Comparison of ENCODE assay signal across 27 cellular contexts in the genomic region with DNA sequence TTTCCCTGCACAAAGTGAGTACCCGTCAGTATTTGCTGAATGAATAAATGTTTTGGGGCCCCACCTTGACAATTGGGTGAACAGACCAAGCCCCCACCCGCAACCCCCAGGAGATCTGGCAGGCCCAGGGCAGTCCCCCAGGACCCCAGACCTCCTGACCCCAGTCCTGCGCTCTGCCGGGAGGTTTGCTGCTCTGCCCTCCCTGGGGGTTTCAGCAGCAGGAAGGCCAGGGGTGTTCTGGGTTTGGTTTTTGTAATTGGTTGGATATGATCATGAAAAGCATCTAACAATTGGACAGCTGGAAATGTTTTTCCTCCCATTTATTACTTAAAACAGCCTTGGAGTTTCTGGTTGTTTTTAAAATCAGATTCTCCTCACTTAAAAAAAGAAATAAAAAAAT.
"Had no signal": no experiment of that assay in that cellular context is flagged by ENCODE, and none has a peak within 500 bp of the region (broad histone marks: within the 10 kb centered on the region; RNA-seq: fewer than 3 reads in every experiment).

No MANE protein-coding gene starts in this region.

- H3K4me1 ChIP-seq: SJCRH30 had no signal

- H3K27me3 ChIP-seq: SJCRH30 had no signal

- H3K4me3 ChIP-seq: SJCRH30 had no signal

- DNase-seq: activated CD4-positive, alpha-beta T cell treated with anti-CD3 and anti-CD28 coated beads, Interleukin-2, amount 10 ng/mL, durations not matched to agents 24 days and 14 days; activated CD4-positive, alpha-beta T cell treated with anti-CD3 and anti-CD28 coated beads, Interleukin-2, amount 50 U/mL, for 4 hours; activated CD8-positive, alpha-beta T cell treated with anti-CD3 and anti-CD28 coated beads for 36 hours; activated effector memory CD4-positive, alpha-beta T cell treated with anti-CD3 and anti-CD28 coated beads, Interleukin-2, amount 50 U/mL, for 16 hours; activated naive CD4-positive, alpha-beta T cell treated with Interleukin-2 at 50 U/mL for 16 hours; activated naive CD8-positive, alpha-beta T cell treated with anti-CD3 and anti-CD28 coated beads, Interleukin-2, amount 10 ng/mL, durations not matched to agents 7 days and 5 days; activated T-cell treated with anti-CD3 and anti-CD28 coated beads, Interleukin-2, amount 50 U/mL, for 1 hour; activated T-cell treated with anti-CD3 and anti-CD28 coated beads, Interleukin-2, amount 50 U/mL, for 72 hours; amygdala; caudate nucleus; cerebellar nuclear complex; Karpas-422; NCI-H1105; NCI-H1417 treated with DMSO at 0.1 percent for 48 hours; NCI-H187 treated with DMSO at 0.1 percent for 48 hours; NCI-H2081; NCI-H226; NCI-H446 treated with DMSO at 0.1 percent for 48 hours; NCI-H524; SHP77; SJCRH30; SW 1271; T-helper 1 cell; T-helper 2 cell; T1000 had no signal

- H3K36me3 ChIP-seq: SJCRH30 had no signal

- H3K27ac ChIP-seq: SJCRH30 had no signal

- FAIRE-seq: bronchial epithelial cell had no signal

- H3K9me3 ChIP-seq: SJCRH30 had no signal

- ATAC-seq: activated CD8-positive, alpha-beta T cell treated with anti-CD3 and anti-CD28 coated beads for 36 hours; activated T-cell treated with anti-CD3 and anti-CD28 coated beads, Interleukin-2, amount 50 U/mL, for 72 hours; activated T-helper 17 cell treated with anti-CD3 and anti-CD28 coated beads, Interleukin-2, amount 50 U/mL, for 72 hours had no signal
